In genomic region chr5:66871651-66872050, GRCh38 we compare ENCODE assay signal across 5 cellular contexts.
"Had no signal": no experiment of that assay in that cellular context is flagged by ENCODE, and none has a peak within 500 bp of the region (broad histone marks: within the 10 kb centered on the region; RNA-seq: fewer than 3 reads in every experiment).

No MANE protein-coding gene starts in this region.

- H3K9me3 ChIP-seq: HAP-1 had no signal

- H3K4me3 ChIP-seq: GM23338, HAP-1 had no signal

- H3K4me2 ChIP-seq: GM23338 had no signal

- H2AFZ ChIP-seq: GM23338 had no signal

- H3K4me1 ChIP-seq: HAP-1 had no signal

- DNase-seq: HFFc6, KBM-7 had no signal

- H3K36me3 ChIP-seq: HAP-1 had no signal

- H3K27ac ChIP-seq: HL-60 had no signal
